ENCODE assay signal across 8 cellular contexts in genomic region chr11:68459886-68460740, GRCh38. TPM values are rescaled to one million over a fixed set of nuclear protein-coding genes. Genes with fewer than 3 reads are reported as not detected.
DNase-seq lines count a peak whose midpoint lies in the region; ATAC-seq, FAIRE-seq and TF ChIP-seq lines count a peak whose summit lies in the region.

No MANE protein-coding gene starts in this region.

- H3K36me3 Mint-ChIP-seq in activated naive CD8-positive, alpha-beta T cell treated with anti-CD3 and anti-CD28 coated beads, Interleukin-2, amount 50 U/mL, for 24 hours (ENCODE audit: low read depth) = peaks cover 4% of the 10 kb centered on the region

- H2AFZ ChIP-seq in SU-DHL-6 (ENCODE audit: low read depth, low read length, severe bottlenecking) = peak overlapping the region; percentile 89

- H3K4me1 ChIP-seq in cardiac muscle cell (ENCODE audit: low read depth) (peaks cover 17% of the 10 kb centered on the region), pancreas (peaks cover 3 to 23% (median 6%) of the 10 kb centered on the region in 3 donors), thyroid gland (peaks cover 31 to 46% of the 10 kb centered on the region in 2 donors)

- H3K27ac Mint-ChIP-seq in activated naive CD8-positive, alpha-beta T cell treated with anti-CD3 and anti-CD28 coated beads, Interleukin-2, amount 50 U/mL, for 24 hours = peak overlapping the region; percentile 92

- peak overlapping the region; percentile 86 for H3K4me3 Mint-ChIP-seq in activated naive CD8-positive, alpha-beta T cell treated with anti-CD3 and anti-CD28 coated beads, Interleukin-2, amount 50 U/mL, for 24 hours

- H3K79me2 ChIP-seq in SU-DHL-6 (ENCODE audit: insufficient read depth, low read length) = peaks cover 45% of the 10 kb centered on the region

- TF ChIP-seq POLR2A in thyroid gland (IDR thresholded peaks at IDR 0.05) = no peak

- H3K27me3 ChIP-seq in SU-DHL-6 (ENCODE audit: low read length) (no peaks in the 10 kb centered on the region), cardiac muscle cell (no peaks in the 10 kb centered on the region), pancreas (no peaks in the 10 kb centered on the region), thyroid gland (no peaks in the 10 kb centered on the region)

- FAIRE-seq in pancreas (lab: Jason Lieb, UNC) = no peak

- ATAC-seq in HG02798 (IDR thresholded peaks at IDR 0.05; ENCODE audit: poor library complexity, unreplicated experiment) = peak; percentile 90
- ATAC-seq in activated naive CD8-positive, alpha-beta T cell treated with anti-CD3 and anti-CD28 coated beads, Interleukin-2, amount 50 U/mL, for 24 hours = peak; percentile 88
- peak; percentile 91 to 96 (median 91) for ATAC-seq in pancreas

- H3K4me2 ChIP-seq in SU-DHL-6 (ENCODE audit: low read depth, low read length, poor library complexity, severe bottlenecking) = peak overlapping the region; percentile 72

- intact Hi-C loops in pancreas (cut with DNase I) = no loop called here
- intact Hi-C loops in thyroid gland (cut with DNase I) = loop anchor here (10.0 kb wide), 1 partner anchor 145 kb away; no protein-coding TSS in a partner anchor

- peaks cover 42% of the 10 kb centered on the region for H3K4me1 Mint-ChIP-seq in activated naive CD8-positive, alpha-beta T cell treated with anti-CD3 and anti-CD28 coated beads, Interleukin-2, amount 50 U/mL, for 24 hours

- H3K4me3 ChIP-seq in GM12875 (ENCODE audit: low read depth, low read length) (peak overlapping the region; percentile 79), SU-DHL-6 (ENCODE audit: insufficient read depth, low read length, poor library complexity, severe bottlenecking) (peak overlapping the region; percentile 100), cardiac muscle cell (peak overlapping the region; percentile 48), pancreas (peak overlapping the region; percentile 74 to 95 (median 88)), thyroid gland (replicated peaks in 1 of 3) (peak overlapping the region; percentile 50 to 96 (median 91))

- peaks cover 3% of the 10 kb centered on the region for H3K27me3 Mint-ChIP-seq in activated naive CD8-positive, alpha-beta T cell treated with anti-CD3 and anti-CD28 coated beads, Interleukin-2, amount 50 U/mL, for 24 hours

- 2 to 3% methylated on average over 50 to 56 of the region's 56 CpGs for WGBS in pancreas, 2 donors
- 5 to 10% methylated on average over 25 to 30 of the region's 56 CpGs for WGBS in thyroid gland, 2 donors

- peak overlapping the region; percentile 83 for H3K9ac ChIP-seq in SU-DHL-6 (ENCODE audit: low read length)

- peak; percentile 99 for DNase-seq in NCI-H1417 treated with DMSO at 0.1 percent for 48 hours (lab: John Stamatoyannopoulos, UW)
- peak; percentile 94 for DNase-seq in activated naive CD8-positive, alpha-beta T cell treated with anti-CD3 and anti-CD28 coated beads, Interleukin-2, amount 50 U/mL, for 24 hours
- DNase-seq in cardiac muscle cell (ENCODE audit: low read depth in 1 of 2, low spot score in 1 of 2) = peak; percentile 100
- peak; percentile 95 to 99 (median 98) for DNase-seq in pancreas
- peak; percentile 99 to 100 for DNase-seq in thyroid gland

- H3K9me2 ChIP-seq in SU-DHL-6 (replicated peaks; ENCODE audit: insufficient read depth, low read length) = no peaks in the 10 kb centered on the region

- no peaks in the 10 kb centered on the region for H3K36me3 ChIP-seq in SU-DHL-6 (ENCODE audit: low read length)
- H3K36me3 ChIP-seq in cardiac muscle cell = no peaks in the 10 kb centered on the region
- no peaks in the 10 kb centered on the region for H3K36me3 ChIP-seq in pancreas
- H3K36me3 ChIP-seq in thyroid gland = no peaks in the 10 kb centered on the region

- H3K27ac ChIP-seq in SU-DHL-6 (ENCODE audit: low read depth, low read length) (peak overlapping the region; percentile 81), cardiac muscle cell (peak overlapping the region; percentile 97), pancreas (peak overlapping the region; percentile 73 to 97 (median 90)), thyroid gland (peak overlapping the region; percentile 91 to 97 (median 95))

- H3K9me3 ChIP-seq in SU-DHL-6 (ENCODE audit: insufficient read depth, low read length) (no peaks in the 10 kb centered on the region), cardiac muscle cell (ENCODE audit: low read depth) (no peaks in the 10 kb centered on the region), pancreas (no peaks in the 10 kb centered on the region), thyroid gland (no peaks in the 10 kb centered on the region)

- no peaks in the 10 kb centered on the region for H3K9me3 Mint-ChIP-seq in activated naive CD8-positive, alpha-beta T cell treated with anti-CD3 and anti-CD28 coated beads, Interleukin-2, amount 50 U/mL, for 24 hours

- peaks cover 4% of the 10 kb centered on the region; the same call in 1 of the 2 replicates for H3F3A ChIP-seq in SU-DHL-6 (ENCODE audit: insufficient read depth)

- H4K20me1 ChIP-seq in SU-DHL-6 (ENCODE audit: low read depth, low read length) = peaks cover 29% of the 10 kb centered on the region

- TF ChIP-seq CTCF in GM12875 (IDR thresholded peaks at IDR 0.05; ENCODE audit: borderline replicate concordance, insufficient read depth, low read depth, low read length) (no peak), SU-DHL-6 (IDR thresholded peaks at IDR 0.05; ENCODE audit: insufficient read depth, low read length, poor library complexity, severe bottlenecking) (no peak), cardiac muscle cell (IDR thresholded peaks at IDR 0.05; ENCODE audit: low read depth, low read length) (no peak), pancreas (IDR thresholded peaks at IDR 0.05) (no peak), thyroid gland (IDR thresholded peaks at IDR 0.05) (peak in 3 of 6 experiments; percentile 6 to 38 (median 25))

RNA-seq across cellular contexts. Expression of gene PPP6R3, which starts 0.4 kb away (rescaled TPM):
- total RNA-seq in cardiac muscle cell (83.2 and 118 TPM in 2 replicates), pancreas (10 to 100 TPM; 32.5 to 56.0 (median 35.7) TPM), thyroid gland (100 to 1,000 TPM; 238 to 334 (median 268) TPM)
- polyA plus RNA-seq in cardiac muscle cell (41.9 and 57.7 TPM in 2 replicates), pancreas (10 to 100 TPM; 19.5 to 28.9 TPM)

Comparison
In these comparisons a context has a peak if more than half of its experiments do, and no peak if none do; other contexts are left out.
1. Peak in every context shown above with its lines: DNase-seq, ATAC-seq, H3K4me3 ChIP-seq and H3K27ac ChIP-seq.
2. H3K4me3 ChIP-seq: peak in every context shown above with its lines; median percentile 100 in SU-DHL-6; 91 in thyroid gland; 88 in pancreas; 79 in GM12875; 48 in cardiac muscle cell.